ENCODE assay signal across 12 cellular contexts in the genomic region with DNA sequence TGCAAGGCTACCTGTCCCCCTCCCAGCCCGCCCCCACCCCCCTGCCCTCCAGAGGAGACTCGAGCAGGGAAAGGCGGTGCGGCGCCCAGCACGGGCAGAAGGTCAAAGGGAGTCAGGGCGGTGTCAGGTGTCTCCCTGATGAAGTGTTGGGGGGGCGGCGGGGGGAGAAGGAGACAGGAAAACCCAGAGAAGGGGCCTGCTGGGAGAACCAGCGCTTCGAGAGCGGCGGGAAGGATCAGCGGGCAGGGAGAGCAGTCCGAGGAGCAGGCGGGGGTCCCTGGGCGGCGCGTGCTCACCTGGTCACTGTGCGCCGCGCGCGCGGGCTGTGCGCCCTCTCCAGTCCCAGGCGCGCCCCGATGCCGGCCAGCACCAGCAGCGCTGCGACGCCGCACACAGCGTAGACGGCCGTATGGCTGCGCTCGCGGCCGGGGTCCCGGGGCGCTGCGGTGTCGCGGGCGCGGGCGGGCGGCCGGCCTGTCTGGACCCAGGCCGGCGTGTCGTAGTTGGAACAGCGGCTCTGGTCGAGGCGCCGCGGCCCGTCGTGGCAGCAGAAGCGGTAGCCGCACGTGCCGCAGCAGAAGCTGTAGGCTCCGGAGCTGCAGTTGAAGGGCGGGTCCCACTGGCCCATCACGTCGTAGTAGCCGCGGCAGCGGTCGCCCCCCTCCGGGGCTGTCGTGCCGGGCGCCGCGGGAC. TPM values are rescaled to one million over a fixed set of nuclear protein-coding genes. Genes with fewer than 3 reads are reported as not detected.
DNase-seq lines count a peak whose midpoint lies in the region; ATAC-seq, FAIRE-seq and TF ChIP-seq lines count a peak whose summit lies in the region.
"Had no signal": no experiment of that assay in that cellular context is flagged by ENCODE, and none has a peak within 500 bp of the region (broad histone marks: within the 10 kb centered on the region; RNA-seq: fewer than 3 reads in every experiment).

No MANE protein-coding gene starts in this region.

- H3K56ac ChIP-seq in H9 (ENCODE audit: insufficient read length, low read depth, low read length) = no peak overlapping the region

- no peak overlapping the region for H3K18ac ChIP-seq in H9 (ENCODE audit: insufficient read length, low read depth, low read length)
- peak overlapping the region; percentile 38 for H3K18ac ChIP-seq in neuronal stem cell (ENCODE audit: low read length)

- peaks cover 88% of the 10 kb centered on the region for H3K27me3 Mint-ChIP-seq in H9 (ENCODE audit: low read depth)

- H2BK5ac ChIP-seq in H9 (ENCODE audit: insufficient read length, low read length) (no peak overlapping the region), neuronal stem cell (ENCODE audit: low read length) (peak overlapping the region; percentile 24)

- TF ChIP-seq RAD21 in GM12878 (IDR thresholded peaks at IDR 0.05; ENCODE audit: insufficient read depth, low read depth, low read length) = no peak

- TF ChIP-seq EP300 in GM12878 (IDR thresholded peaks at IDR 0.05; ENCODE audit: borderline replicate concordance in 1 of 2, control insufficient read depth in 1 of 2, low read depth in 2 of 2, low read length in 2 of 2) = no peak

- BruUV-seq in GM12878 (replicated peaks; lab: Mats Ljungman, UMichigan) = no TSS peak

- H3K4ac ChIP-seq in H9 (ENCODE audit: low read depth, low read length) (no peak overlapping the region), neuronal stem cell (ENCODE audit: low read length) (no peak overlapping the region)

- H3K9ac ChIP-seq in H9 (ENCODE audit: extremely low read depth, insufficient read length, low read length) (no peak overlapping the region), GM12878 (ENCODE audit: control insufficient read depth, insufficient read depth, low read length) (no peak overlapping the region), neuronal stem cell (ENCODE audit: low read depth, low read length, poor library complexity) (no peak overlapping the region)

- no peak overlapping the region for H2BK20ac ChIP-seq in H9 (ENCODE audit: low read depth, low read length, poor library complexity, severe bottlenecking)

- H3K4me3 Mint-ChIP-seq in H9 = peak overlapping the region; percentile 30 to 71; a peak in 4 of 5 replicates

- H3K14ac ChIP-seq in H9 (ENCODE audit: insufficient read depth, low read length) (no peak overlapping the region), neuronal stem cell (ENCODE audit: low read length) (no peak overlapping the region)

- no peak overlapping the region for H2AK5ac ChIP-seq in H9 (ENCODE audit: insufficient read length, low read length)
- peak overlapping the region; percentile 37 for H2AK5ac ChIP-seq in neuronal stem cell (ENCODE audit: low read depth, low read length)

- H3K27ac ChIP-seq in H9 (ENCODE audit: insufficient read length, low read depth, low read length) (no peak overlapping the region), GM12878 (ENCODE audit: control insufficient read depth, insufficient read depth) (no peak overlapping the region), neuronal stem cell (replicated peaks; ENCODE audit: low read length) (no peak overlapping the region)

- H2AFZ ChIP-seq in H9 (ENCODE audit: low read length) = no peak overlapping the region
- peak overlapping the region; percentile 15; the same call in 1 of the 2 replicates for H2AFZ ChIP-seq in GM12878 (ENCODE audit: control insufficient read depth, low read depth, low read length)
- H2AFZ ChIP-seq in neuronal stem cell (ENCODE audit: low read length) = peak overlapping the region; percentile 85

- H3K4me2 ChIP-seq in H9 (ENCODE audit: insufficient read depth, insufficient read length, low read length) (no peak overlapping the region), GM12878 (ENCODE audit: control insufficient read depth, insufficient read depth) (peak overlapping the region; percentile 89; the same call in 1 of the 2 replicates), neuronal stem cell (ENCODE audit: insufficient read depth, low read length, poor library complexity, severe bottlenecking) (peak overlapping the region; percentile 25)

- H4K20me1 ChIP-seq in H9 (ENCODE audit: control insufficient read depth, insufficient read depth, insufficient read length) = peaks cover 2% of the 10 kb centered on the region
- H4K20me1 ChIP-seq in GM12878 (ENCODE audit: control insufficient read depth, insufficient read depth) = peaks cover 6% of the 10 kb centered on the region; the same call in 1 of the 2 replicates

- H3K23me2 ChIP-seq in H9 (ENCODE audit: insufficient read length, low read depth, low read length, poor library complexity, severe bottlenecking) = peaks cover 6% of the 10 kb centered on the region

- RAD21 ChIA-PET in GM12878 (lab: Charles Lee; ENCODE audit: unreplicated experiment) = interaction anchor here (0.7 to 5.8 kb wide), 7 partner anchors 12 to 217 kb away, joined by 3 to 40 read pairs (median 3); partner anchors contain the start of genes CCDC134 and TNFRSF13C

- H2BK120ac ChIP-seq in H9 (ENCODE audit: low read depth, low read length, poor library complexity, severe bottlenecking) (no peak overlapping the region), neuronal stem cell (ENCODE audit: low read depth, low read length) (no peak overlapping the region)

- H3K79me2 ChIP-seq in H9 (ENCODE audit: insufficient read depth, low read length) (no peaks in the 10 kb centered on the region), GM12878 (ENCODE audit: control insufficient read depth, insufficient read depth, low read length) (no peaks in the 10 kb centered on the region)

- CTCF ChIA-PET in GM12878 (lab: Yijun Ruan, JAX) = interaction anchor here (0.9 to 2.9 kb wide), 6 partner anchors 11 to 247 kb away, joined by 3 to 9 read pairs (median 4); no protein-coding TSS in a partner anchor

- no peak overlapping the region for H4K5ac ChIP-seq in H9 (ENCODE audit: insufficient read length, low read depth, low read length)

- DNase-seq in NCI-H1417 (lab: John Stamatoyannopoulos, UW) = peak in 2 of 3 experiments; percentile 42 to 53
- no peak for DNase-seq in NCI-H1417 treated with DMSO at 0.1 percent for 48 hours (lab: John Stamatoyannopoulos, UW)
- peak; percentile 72 for DNase-seq in H9
- DNase-seq in GM12878 (ENCODE audit: low read depth, low spot score) = no peak
- no peak for DNase-seq in neuronal stem cell (ENCODE audit: low spot score)
- DNase-seq in putamen (ENCODE audit: low spot score) = no peak
- DNase-seq in HK-2 (ENCODE audit: unreplicated experiment) = no peak
- no peak for DNase-seq in stimulated activated CD4-positive, alpha-beta T cell treated with anti-CD3 and anti-CD28 coated beads, Interleukin-1b, Interleukin-23, amount 100 ng/mL, for 48 hours
- DNase-seq: DMS79 treated with DMSO at 0.1 percent for 48 hours had no signal

- ATAC-seq in GM12878 = no peak

- WGBS in H9 (ENCODE audit: extremely low coverage, insufficient read length, low lambda C conversion rate) = no CpG with 5 or more reads among the region's 79 CpGs
- WGBS in GM12878 (ENCODE audit: insufficient coverage, insufficient replicate concordance, low lambda C conversion rate, missing lambda C conversion rate) = 3% methylated on average over 73 of the region's 79 CpGs
- no CpG with 5 or more reads among the region's 79 CpGs for WGBS in neuronal stem cell (ENCODE audit: extremely low coverage in 2 of 2, insufficient read length in 2 of 2, insufficient replicate concordance in 1 of 2), 2 donors

- no peak overlapping the region for H4K91ac ChIP-seq in H9 (ENCODE audit: insufficient read length, low read depth, low read length)
- no peak overlapping the region for H4K91ac ChIP-seq in neuronal stem cell (ENCODE audit: low read depth, low read length, poor library complexity)

- H2BK12ac ChIP-seq in H9 (ENCODE audit: insufficient read length, low read depth, low read length) (no peak overlapping the region), neuronal stem cell (ENCODE audit: low read length) (no peak overlapping the region)

- H3K27ac Mint-ChIP-seq in H9 = no peak overlapping the region
- H3K27ac Mint-ChIP-seq: activated naive CD8-positive, alpha-beta T cell treated with anti-CD3 and anti-CD28 coated beads, Interleukin-2, amount 10 ng/mL, durations not matched to agents 7 days and 5 days; T-cell had no signal

- H3K36me3 ChIP-seq in GM12878 (ENCODE audit: control insufficient read depth in 2 of 2, insufficient read depth in 2 of 2, low read length in 1 of 2) (no peaks in the 10 kb centered on the region), neuronal stem cell (replicated peaks in 1 of 2; ENCODE audit: control insufficient read depth in 2 of 2, insufficient read depth in 2 of 2, low read length in 2 of 2) (no peaks in the 10 kb centered on the region)

- H3K4me3 ChIP-seq in GM12878 = peak overlapping the region; percentile 32; the same call in 1 of the 2 replicates
- H3K4me3 ChIP-seq in neuronal stem cell (ENCODE audit: low read length in 2 of 2) = no peak overlapping the region

- peaks cover 0 to 1% (median 0%) of the 10 kb centered on the region in 3 experiments; a peak in 2 of 7 replicates for H3K36me3 Mint-ChIP-seq in H9 (ENCODE audit: insufficient read depth in 1 of 3, low read depth in 3 of 3)
- H3K36me3 Mint-ChIP-seq: T-cell had no signal

- H4K8ac ChIP-seq in H9 (replicated peaks; ENCODE audit: insufficient read length, low read depth, low read length) (no peak overlapping the region), neuronal stem cell (ENCODE audit: low read depth, low read length) (no peak overlapping the region)

- SMC1A ChIA-PET in GM12878 (lab: Charles Lee; ENCODE audit: uncharacterized antibody, unreplicated experiment) = interaction anchor here (1.4 to 1.5 kb wide), 3 partner anchors 22 to 217 kb away, joined by 4 to 5 read pairs (median 5); no protein-coding TSS in a partner anchor

- TF ChIP-seq CTCF in H9 (conservative IDR thresholded peaks at IDR 0.05) (no peak), GM12878 (IDR thresholded peaks at IDR 0.05 in 2 of 3, conservative IDR thresholded peaks at IDR 0.05 in 1 of 3; ENCODE audit: control insufficient read depth in 2 of 3, extremely low read depth in 1 of 3, insufficient read depth in 1 of 3, low read depth in 3 of 3, low read length in 3 of 3) (no peak)

- H3T11ph ChIP-seq in H9 (ENCODE audit: low read length) = no peak overlapping the region

- H2BK15ac ChIP-seq in H9 (ENCODE audit: low read depth, low read length) = no peak overlapping the region
- H2BK15ac ChIP-seq in neuronal stem cell (ENCODE audit: low read length) = no peak overlapping the region

- H3K23ac ChIP-seq in H9 (ENCODE audit: insufficient read length, low read depth, low read length) = no peak overlapping the region
- peak overlapping the region; percentile 73 for H3K23ac ChIP-seq in neuronal stem cell (ENCODE audit: low read depth, low read length, poor library complexity)

- POLR2A ChIA-PET in GM12878 (lab: Charles Lee) = interaction anchor here (0.6 to 15.3 kb wide), 8 partner anchors 10 to 82 kb away, joined by 3 to 599 read pairs (median 4); partner anchors contain the start of gene CENPM

- H3K9me3 Mint-ChIP-seq in H9 = no peaks in the 10 kb centered on the region; a peak in 2 of 5 replicates
- H3K9me3 Mint-ChIP-seq: activated naive CD8-positive, alpha-beta T cell treated with anti-CD3 and anti-CD28 coated beads, Interleukin-2, amount 10 ng/mL, durations not matched to agents 7 days and 5 days; T-cell had no signal

- FAIRE-seq in GM12878 (lab: Jason Lieb, UNC) = no peak

- H3K27me3 ChIP-seq in H9 (ENCODE audit: insufficient read depth, low read length) (peaks cover 62% of the 10 kb centered on the region), GM12878 (replicated peaks in 1 of 2; ENCODE audit: control insufficient read depth in 2 of 2, insufficient read depth in 2 of 2, low read length in 1 of 2) (peaks cover 6 to 12% of the 10 kb centered on the region in 2 experiments; a peak in 3 of 4 replicates), neuronal stem cell (ENCODE audit: control insufficient read depth in 3 of 3, insufficient read depth in 3 of 3, low read depth in 1 of 3, low read length in 3 of 3) (peaks cover 72 to 99% (median 93%) of the 10 kb centered on the region in 3 experiments)

- TF ChIP-seq POLR2A in GM12878 (IDR thresholded peaks at IDR 0.05; ENCODE audit: low read depth, low read length) = no peak

- in situ Hi-C loops in GM12878 (cut with MboI) = no loop called here

- peaks cover 7 to 27% of the 10 kb centered on the region in 2 experiments; a peak in 3 of 4 replicates for H3K4me1 Mint-ChIP-seq in H9

- intact Hi-C loops in GM12878 (cut with micrococcal nuclease; ENCODE audit: unreplicated experiment) = no loop called here

- H3K4me1 ChIP-seq in H9 (ENCODE audit: insufficient read depth, low read length) (peaks cover 2% of the 10 kb centered on the region; the same call in 1 of the 2 replicates), GM12878 (ENCODE audit: control insufficient read depth, insufficient read depth, low read length) (peaks cover 30% of the 10 kb centered on the region), neuronal stem cell (ENCODE audit: control insufficient read depth in 2 of 2, insufficient read depth in 1 of 2, low read depth in 1 of 2, low read length in 2 of 2) (peaks cover 4 to 8% of the 10 kb centered on the region in 2 donors)

- H3K9me3 ChIP-seq in H9 (ENCODE audit: control insufficient read depth, low read depth, low read length) (no peaks in the 10 kb centered on the region), GM12878 (replicated peaks; ENCODE audit: control insufficient read depth, insufficient read depth, low read length) (no peaks in the 10 kb centered on the region), neuronal stem cell (replicated peaks in 1 of 2; ENCODE audit: control insufficient read depth in 2 of 2, insufficient read depth in 1 of 2, low read depth in 1 of 2, low read length in 2 of 2) (no peaks in the 10 kb centered on the region)

- no peaks in the 10 kb centered on the region for H3K79me1 ChIP-seq in H9 (ENCODE audit: insufficient read depth, low read depth, low read length, poor library complexity, severe bottlenecking)
- no peaks in the 10 kb centered on the region for H3K79me1 ChIP-seq in neuronal stem cell (ENCODE audit: low read depth, low read length)

RNA-seq across cellular contexts. Expression of gene SHISA8, which starts 0.9 kb away (rescaled TPM):
- total RNA-seq in H9 (2021) (0.72 and 1.4 TPM in 2 replicates), GM12878 (2014; rRNA removed) (3.6 and 6.8 TPM in 2 replicates), GM12878 (2014; rRNA removed; fragmentation: Illumina TruSeq; extraction: Trizol) (0.22 and 0.28 TPM in 2 replicates), GM12878 (2021) (8.6 and 10.1 TPM in 2 replicates)
- total RNA-seq in GM12878 (2013; cell fraction: nucleolus; rRNA removed) = 10.3 and 11.3 TPM in 2 replicates
- 0.26 TPM for polyA plus RNA-seq in GM12878 (2011; ENCODE audit: low read depth)
- polyA plus RNA-seq in GM12878 (2011; rRNA removed) (0.06 and 0.08 TPM in 2 replicates), GM12878 (2014; fragmentation: Illumina TruSeq; extraction: Trizol) (0.06 TPM in 1 of 2 replicates, not detected in the other), GM12878 (2014; fragmentation: Nextera tagmentation; extraction: Ambion mirVana) (under 1 TPM; 0.13 to 0.40 TPM), GM12878 (2014; rRNA removed) (5.9 and 6.5 TPM in 2 replicates), GM12878 (2016; fragmentation: Nextera tagmentation; extraction: Ambion mirVana) (under 1 TPM; 0.20 to 0.27 TPM)
- 0.03 and 0.33 TPM in 2 replicates for polyA plus RNA-seq in GM12878 (2011; cell fraction: cytosol; rRNA removed)
- 2.4 and 3.6 TPM in 2 replicates for polyA plus RNA-seq in GM12878 (2011; cell fraction: nucleus; rRNA removed)
- polyA plus RNA-seq in GM12878 (2012) = 3.6 and 5.2 TPM in 2 replicates
- not detected in 2 replicates for polyA minus RNA-seq in GM12878 (2011; rRNA and poly(A)+ RNA removed)
- not detected in 2 replicates for polyA minus RNA-seq in GM12878 (2011; cell fraction: cytosol; rRNA and poly(A)+ RNA removed)
- polyA minus RNA-seq in GM12878 (2011; cell fraction: nucleus; rRNA and poly(A)+ RNA removed) = 0.29 TPM in 1 of 2 replicates, not detected in the other
- polyA plus RNA-seq in neuronal stem cell (2013, experiment 1 of 2) = 0.07 TPM
- polyA plus RNA-seq in neuronal stem cell (2013, experiment 2 of 2) = 0.14 TPM
- total RNA-seq: activated naive CD8-positive, alpha-beta T cell treated with anti-CD3 and anti-CD28 coated beads, Interleukin-2, amount 10 ng/mL, durations not matched to agents 7 days and 5 days; omental fat pad had no signal

RNA-seq across cellular contexts. Expression of gene TNFRSF13C, which starts 12.6 kb away (rescaled TPM):
- total RNA-seq in H9 (2021) (1.6 and 1.9 TPM in 2 replicates), GM12878 (2014; rRNA removed) (35.9 and 37.6 TPM in 2 replicates), GM12878 (2014; rRNA removed; fragmentation: Illumina TruSeq; extraction: Trizol) (22.3 and 23.2 TPM in 2 replicates), GM12878 (2021) (90.1 and 91.4 TPM in 2 replicates)
- 79.9 and 82.3 TPM in 2 replicates for total RNA-seq in GM12878 (2013; cell fraction: nucleolus; rRNA removed)
- 30.0 TPM for polyA plus RNA-seq in GM12878 (2011; ENCODE audit: low read depth)
- polyA plus RNA-seq in GM12878 (2011; rRNA removed) (9.7 and 16.4 TPM in 2 replicates), GM12878 (2014; fragmentation: Illumina TruSeq; extraction: Trizol) (20.6 and 26.9 TPM in 2 replicates), GM12878 (2014; fragmentation: Nextera tagmentation; extraction: Ambion mirVana) (1 to 10 TPM; 6.9 to 9.6 TPM), GM12878 (2014; rRNA removed) (42.3 and 43.0 TPM in 2 replicates), GM12878 (2016; fragmentation: Nextera tagmentation; extraction: Ambion mirVana) (10 to 100 TPM; 26.6 to 30.4 TPM)
- 18.3 and 19.9 TPM in 2 replicates for polyA plus RNA-seq in GM12878 (2011; cell fraction: cytosol; rRNA removed)
- polyA plus RNA-seq in GM12878 (2011; cell fraction: nucleus; rRNA removed) = 43.6 and 44.2 TPM in 2 replicates
- 50.9 and 59.0 TPM in 2 replicates for polyA plus RNA-seq in GM12878 (2012)
- 24.8 and 41.5 TPM in 2 replicates for polyA minus RNA-seq in GM12878 (2011; rRNA and poly(A)+ RNA removed)
- 20.1 and 23.4 TPM in 2 replicates for polyA minus RNA-seq in GM12878 (2011; cell fraction: cytosol; rRNA and poly(A)+ RNA removed)
- 12.0 and 20.7 TPM in 2 replicates for polyA minus RNA-seq in GM12878 (2011; cell fraction: nucleus; rRNA and poly(A)+ RNA removed)
- polyA plus RNA-seq in neuronal stem cell (2013, experiment 1 of 2) = 1.6 TPM
- polyA plus RNA-seq in neuronal stem cell (2013, experiment 2 of 2) = 1.8 TPM

RNA-seq across cellular contexts. Expression of gene CENPM, which starts 33.0 kb away (rescaled TPM):
- total RNA-seq in H9 (2021) (36.5 and 37.2 TPM in 2 replicates), GM12878 (2014; rRNA removed) (145 and 158 TPM in 2 replicates), GM12878 (2014; rRNA removed; fragmentation: Illumina TruSeq; extraction: Trizol) (45.3 and 53.0 TPM in 2 replicates), GM12878 (2021) (81.6 and 84.4 TPM in 2 replicates)
- total RNA-seq in GM12878 (2013; cell fraction: nucleolus; rRNA removed) = 125 and 139 TPM in 2 replicates
- 21.9 TPM for polyA plus RNA-seq in GM12878 (2011; ENCODE audit: low read depth)
- polyA plus RNA-seq in GM12878 (2011; rRNA removed) (26.6 and 67.9 TPM in 2 replicates), GM12878 (2014; fragmentation: Illumina TruSeq; extraction: Trizol) (9.8 and 38.9 TPM in 2 replicates), GM12878 (2014; fragmentation: Nextera tagmentation; extraction: Ambion mirVana) (10 to 100 TPM; 36.7 to 62.3 TPM), GM12878 (2014; rRNA removed) (126 and 148 TPM in 2 replicates), GM12878 (2016; fragmentation: Nextera tagmentation; extraction: Ambion mirVana) (100 to 1,000 TPM; 177 to 212 TPM)
- polyA plus RNA-seq in GM12878 (2011; cell fraction: cytosol; rRNA removed) = 113 and 161 TPM in 2 replicates
- 245 and 256 TPM in 2 replicates for polyA plus RNA-seq in GM12878 (2011; cell fraction: nucleus; rRNA removed)
- 42.1 and 48.8 TPM in 2 replicates for polyA plus RNA-seq in GM12878 (2012)
- polyA minus RNA-seq in GM12878 (2011; rRNA and poly(A)+ RNA removed) = 70.4 and 125 TPM in 2 replicates
- polyA minus RNA-seq in GM12878 (2011; cell fraction: cytosol; rRNA and poly(A)+ RNA removed) = 28.6 and 42.6 TPM in 2 replicates
- polyA minus RNA-seq in GM12878 (2011; cell fraction: nucleus; rRNA and poly(A)+ RNA removed) = 82.8 and 123 TPM in 2 replicates
- 31.3 TPM for polyA plus RNA-seq in neuronal stem cell (2013, experiment 1 of 2)
- 32.8 TPM for polyA plus RNA-seq in neuronal stem cell (2013, experiment 2 of 2)

RNA-seq across cellular contexts. Expression of gene SEPTIN3, which starts 55.3 kb away (rescaled TPM):
- total RNA-seq in H9 (2021) (32.4 and 33.3 TPM in 2 replicates), GM12878 (2014; rRNA removed) (1.1 and 1.5 TPM in 2 replicates), GM12878 (2014; rRNA removed; fragmentation: Illumina TruSeq; extraction: Trizol) (1.3 and 1.4 TPM in 2 replicates), GM12878 (2021) (1.7 and 1.9 TPM in 2 replicates)
- 1.1 and 1.5 TPM in 2 replicates for total RNA-seq in GM12878 (2013; cell fraction: nucleolus; rRNA removed)
- 0.22 TPM for polyA plus RNA-seq in GM12878 (2011; ENCODE audit: low read depth)
- polyA plus RNA-seq in GM12878 (2011; rRNA removed) (0.43 and 0.52 TPM in 2 replicates), GM12878 (2014; fragmentation: Illumina TruSeq; extraction: Trizol) (3.1 TPM in 2 replicates), GM12878 (2014; fragmentation: Nextera tagmentation; extraction: Ambion mirVana) (under 1 TPM; 0.39 to 0.60 TPM), GM12878 (2014; rRNA removed) (1.5 and 1.8 TPM in 2 replicates), GM12878 (2016; fragmentation: Nextera tagmentation; extraction: Ambion mirVana) (under 1 TPM; 0.05 to 0.15 TPM)
- 0.28 and 0.31 TPM in 2 replicates for polyA plus RNA-seq in GM12878 (2011; cell fraction: cytosol; rRNA removed)
- 0.59 and 0.82 TPM in 2 replicates for polyA plus RNA-seq in GM12878 (2011; cell fraction: nucleus; rRNA removed)
- 0.49 and 1.3 TPM in 2 replicates for polyA plus RNA-seq in GM12878 (2012)
- 0.52 and 0.73 TPM in 2 replicates for polyA minus RNA-seq in GM12878 (2011; rRNA and poly(A)+ RNA removed)
- not detected in 2 replicates for polyA minus RNA-seq in GM12878 (2011; cell fraction: cytosol; rRNA and poly(A)+ RNA removed)
- 0.19 and 0.36 TPM in 2 replicates for polyA minus RNA-seq in GM12878 (2011; cell fraction: nucleus; rRNA and poly(A)+ RNA removed)
- 42.3 TPM for polyA plus RNA-seq in neuronal stem cell (2013, experiment 1 of 2)
- 42.6 TPM for polyA plus RNA-seq in neuronal stem cell (2013, experiment 2 of 2)

Comparison
In these comparisons a context has a peak if more than half of its experiments do, and no peak if none do; other contexts are left out.
1. DNase-seq: peak in NCI-H1417 (2 of 3) and H9 (single experiment); none in NCI-H1417 treated with DMSO at 0.1 percent for 48 hours (single experiment), GM12878 (single experiment), neuronal stem cell (single experiment), putamen (single experiment), HK-2 (single experiment) and stimulated activated CD4-positive, alpha-beta T cell treated with anti-CD3 and anti-CD28 coated beads, Interleukin-1b, Interleukin-23, amount 100 ng/mL, for 48 hours (single experiment).